8 cellular contexts compared by ENCODE assay signal in genomic region chr6:3157151-3157933, GRCh38. TPM values are rescaled to one million over a fixed set of nuclear protein-coding genes. Genes with fewer than 3 reads are reported as not detected.
DNase-seq lines count a peak whose midpoint lies in the region; ATAC-seq, FAIRE-seq and TF ChIP-seq lines count a peak whose summit lies in the region.

Gene TUBB2A, minus strand, starts transcription at chr6:3157544. Its CDS starts 81 bp downstream, at chr6:3157463.

- peaks cover 3% of the 10 kb centered on the region for H3K9me3 Mint-ChIP-seq in activated naive CD4-positive, alpha-beta T cell treated with anti-CD3 and anti-CD28 coated beads, Interleukin-2, amount 10 ng/mL, durations not matched to agents 7 days and 5 days

- peak within 1 kb of the TSS; percentile 81 for H3K4me3 Mint-ChIP-seq in activated naive CD4-positive, alpha-beta T cell treated with anti-CD3 and anti-CD28 coated beads, Interleukin-2, amount 10 ng/mL, durations not matched to agents 7 days and 5 days

- CTCF ChIA-PET in activated naive CD4-positive, alpha-beta T cell treated with anti-CD3 and anti-CD28 coated beads, Interleukin-2, amount 10 ng/mL, durations not matched to agents 7 days and 5 days (lab: Charles Lee) = interaction anchor here (0.6 to 1.0 kb wide), 4 partner anchors 9 to 104 kb away, joined by 3 to 7 read pairs (median 3); no protein-coding TSS in a partner anchor

- H3K4me1 Mint-ChIP-seq in activated naive CD4-positive, alpha-beta T cell treated with anti-CD3 and anti-CD28 coated beads, Interleukin-2, amount 10 ng/mL, durations not matched to agents 7 days and 5 days = peaks cover 25% of the 10 kb centered on the region

- peak; percentile 74 for ATAC-seq in GM21360 (IDR thresholded peaks at IDR 0.05; ENCODE audit: unreplicated experiment)
- peak; percentile 89 for ATAC-seq in omental fat pad (ENCODE audit: low FRiP score)

- FAIRE-seq in D721Med (lab: Jason Lieb, UNC) (no peak), HTR-8/SVneo (lab: Jason Lieb, UNC) (peak; percentile 87)

- peak; percentile 94 for DNase-seq in D721Med (ENCODE audit: insufficient read length, low spot score)
- peak; percentile 93 for DNase-seq in HTR-8/SVneo (ENCODE audit: insufficient read length, low spot score)
- peak; percentile 83 for DNase-seq in SK-MEL-5 (ENCODE audit: low read depth, low spot score)
- peak; percentile 86 for DNase-seq in activated naive CD4-positive, alpha-beta T cell treated with anti-CD3 and anti-CD28 coated beads, Interleukin-2, amount 10 ng/mL, durations not matched to agents 7 days and 5 days
- DNase-seq in globus pallidus (ENCODE audit: low spot score) = peak; percentile 79
- DNase-seq in omental fat pad (ENCODE audit: low spot score) = peak; percentile 70

- TF ChIP-seq CTCF in D721Med (IDR thresholded peaks at IDR 0.05; ENCODE audit: insufficient read depth, missing control alignments) = peak; percentile 33
- peak in 1 of 3 donors; percentile 7 for TF ChIP-seq CTCF in omental fat pad (IDR thresholded peaks at IDR 0.05)

- peak within 1 kb of the TSS; percentile 84 for H3K27ac Mint-ChIP-seq in activated naive CD4-positive, alpha-beta T cell treated with anti-CD3 and anti-CD28 coated beads, Interleukin-2, amount 10 ng/mL, durations not matched to agents 7 days and 5 days

- H3K27me3 Mint-ChIP-seq in activated naive CD4-positive, alpha-beta T cell treated with anti-CD3 and anti-CD28 coated beads, Interleukin-2, amount 10 ng/mL, durations not matched to agents 7 days and 5 days = peaks cover 66% of the 10 kb centered on the region

- H3K36me3 Mint-ChIP-seq in activated naive CD4-positive, alpha-beta T cell treated with anti-CD3 and anti-CD28 coated beads, Interleukin-2, amount 10 ng/mL, durations not matched to agents 7 days and 5 days = peaks cover 4% of the 10 kb centered on the region

- in situ Hi-C loops in SK-MEL-5 (cut with HindIII; ENCODE audit: low pct_unique_long_range_greater_than_20kb, low sequenced_read_pairs) = no loop called here

- peak within 1 kb of the TSS; percentile 89 for H3K27ac ChIP-seq in temporal lobe (ENCODE audit: low read depth, low read length)

RNA-seq across cellular contexts. Expression of gene TUBB2A, which starts in this region (rescaled TPM):
- total RNA-seq in SK-MEL-5 (2014; rRNA removed; shearing (Covaris generic)) = 118 and 127 TPM in 2 replicates
- 197 and 208 TPM in 2 replicates for polyA plus RNA-seq in SK-MEL-5 (2015; cell fraction: cytosol; rRNA removed)
- 98.1 and 104 TPM in 2 replicates for polyA plus RNA-seq in SK-MEL-5 (2015; cell fraction: nucleus; rRNA removed)
- 100 to 1,000 TPM in 2 of 4 donors, 10 to 100 TPM in 2; 62.4 to 134 (median 97.8) TPM for total RNA-seq in omental fat pad
- total RNA-seq in temporal lobe = 1,088 TPM

Comparison
In these comparisons a context has a peak if more than half of its experiments do, and no peak if none do; other contexts are left out.
1. Peak in every context shown above with its lines: DNase-seq, ATAC-seq and H3K27ac ChIP-seq.